In genomic region chr7:66939325-66939724, GRCh38 we compare ENCODE assay signal across 17 cellular contexts. TPM values are rescaled to one million over a fixed set of nuclear protein-coding genes. Genes with fewer than 3 reads are reported as not detected.
DNase-seq lines count a peak whose midpoint lies in the region; ATAC-seq, FAIRE-seq and TF ChIP-seq lines count a peak whose summit lies in the region.
"Had no signal": no experiment of that assay in that cellular context is flagged by ENCODE, and none has a peak within 500 bp of the region (broad histone marks: within the 10 kb centered on the region; RNA-seq: fewer than 3 reads in every experiment).

No MANE protein-coding gene starts in this region.

- WGBS in K562 (ENCODE audit: insufficient coverage, low coverage, missing lambda C conversion rate), result 89% methylated on average over 4 of the region's 4 CpGs
- WGBS in hepatocyte (ENCODE audit: low lambda C conversion rate, missing lambda C conversion rate), result 93% methylated on average over 4 of the region's 4 CpGs

- H3K27ac ChIP-seq in K562 (ENCODE audit: extremely low read depth, low read depth, low read length) (no peak overlapping the region), hepatocyte (no peak overlapping the region)
- H3K27ac ChIP-seq: HL-60, KMS-11 had no signal

- H3K79me2 ChIP-seq in K562 (ENCODE audit: control insufficient read depth, insufficient read depth, low read length), result peaks cover 68% of the 10 kb centered on the region
- H3K79me2 ChIP-seq in hepatocyte, result peaks cover 77% of the 10 kb centered on the region

- ATAC-seq in activated naive CD4-positive, alpha-beta T cell treated with anti-CD3 and anti-CD28 coated beads, Interleukin-2, amount 50 U/mL, for 72 hours, result no peak
- no peak for ATAC-seq in K562
- ATAC-seq in stimulated activated effector memory CD8-positive, alpha-beta T cell treated with anti-CD3 and anti-CD28 coated beads, Interleukin-12 subunit alpha, Interleukin-12 subunit beta, amount 100 ng/mL, for 72 hours, result no peak
- no peak for ATAC-seq in effector memory CD8-positive, alpha-beta T cell (replicated peaks)

- intact Hi-C loops in K562 (cut with micrococcal nuclease), result no loop called here

- no peaks in the 10 kb centered on the region for H3K27me3 Mint-ChIP-seq in effector memory CD8-positive, alpha-beta T cell

- H3K9ac ChIP-seq in K562 (ENCODE audit: insufficient read depth in 1 of 2, low read depth in 2 of 2, low read length in 2 of 2), result no peak overlapping the region
- H3K9ac ChIP-seq: KMS-11 had no signal

- H3K36me3 ChIP-seq in K562 (ENCODE audit: control insufficient read depth, insufficient read depth, low read length), result peaks cover 56% of the 10 kb centered on the region
- no peaks in the 10 kb centered on the region for H3K36me3 ChIP-seq in hepatocyte (replicated peaks; ENCODE audit: insufficient read depth, low read depth)

- POLR2A ChIA-PET in K562 (lab: Yijun Ruan, JAX), result no interaction called here

- no peaks in the 10 kb centered on the region for H3K9me1 ChIP-seq in K562 (ENCODE audit: control insufficient read depth, insufficient read depth, low read length)

- no peak overlapping the region for H3K4me3 ChIP-seq in K562
- no peak overlapping the region for H3K4me3 ChIP-seq in hepatocyte
- H3K4me3 ChIP-seq: MG63 had no signal

- H3K9me3 Mint-ChIP-seq in activated naive CD4-positive, alpha-beta T cell treated with anti-CD3 and anti-CD28 coated beads, Interleukin-2, amount 50 U/mL, for 72 hours, result no peaks in the 10 kb centered on the region
- H3K9me3 Mint-ChIP-seq in stimulated activated effector memory CD8-positive, alpha-beta T cell treated with anti-CD3 and anti-CD28 coated beads, Interleukin-12 subunit alpha, Interleukin-12 subunit beta, amount 100 ng/mL, for 72 hours, result no peaks in the 10 kb centered on the region
- no peaks in the 10 kb centered on the region for H3K9me3 Mint-ChIP-seq in effector memory CD8-positive, alpha-beta T cell

- FAIRE-seq in GM12891 (lab: Jason Lieb, UNC) (peak; percentile 26), K562 (lab: Jason Lieb, UNC) (peak; percentile 61)

- H3K27me3 ChIP-seq in K562 (ENCODE audit: control insufficient read depth in 2 of 2, insufficient read depth in 2 of 2, low read length in 2 of 2), result no peaks in the 10 kb centered on the region
- no peaks in the 10 kb centered on the region for H3K27me3 ChIP-seq in hepatocyte
- H3K27me3 ChIP-seq: BE2C, MG63 had no signal

- H3K4me3 Mint-ChIP-seq in stimulated activated effector memory CD8-positive, alpha-beta T cell treated with anti-CD3 and anti-CD28 coated beads, Interleukin-12 subunit alpha, Interleukin-12 subunit beta, amount 100 ng/mL, for 72 hours, result no peak overlapping the region
- H3K4me3 Mint-ChIP-seq in effector memory CD8-positive, alpha-beta T cell, result no peak overlapping the region

- TF ChIP-seq POLR2A in GM12891 (IDR thresholded peaks at IDR 0.05; ENCODE audit: low read depth, low read length), result no peak
- no peak for TF ChIP-seq POLR2A in K562 (conservative IDR thresholded peaks at IDR 0.05)

- peaks cover 41% of the 10 kb centered on the region for H3K4me1 Mint-ChIP-seq in stimulated activated effector memory CD8-positive, alpha-beta T cell treated with anti-CD3 and anti-CD28 coated beads, Interleukin-12 subunit alpha, Interleukin-12 subunit beta, amount 100 ng/mL, for 72 hours
- H3K4me1 Mint-ChIP-seq in effector memory CD8-positive, alpha-beta T cell (ENCODE audit: low read depth in 2 of 2), result peaks cover 32 to 53% of the 10 kb centered on the region in 2 donors

- no peak for TF ChIP-seq EP300 in K562 (IDR thresholded peaks at IDR 0.05; ENCODE audit: low read length)

- no peak for DNase-seq in activated naive CD4-positive, alpha-beta T cell treated with anti-CD3 and anti-CD28 coated beads, Interleukin-2, amount 50 U/mL, for 72 hours (ENCODE audit: low spot score in 2 of 2)
- no peak for DNase-seq in activated naive CD4-positive, alpha-beta T cell treated with anti-CD3 and anti-CD28 coated beads, Interleukin-2, amount 50 U/mL, for 16 hours
- DNase-seq in GM12891 (ENCODE audit: insufficient read length, low spot score) (no peak), K562 (ENCODE audit: extremely low read depth in 1 of 4, low spot score in 3 of 4) (no peak), hepatocyte (ENCODE audit: low spot score) (no peak)
- no peak for DNase-seq in stimulated activated effector memory CD8-positive, alpha-beta T cell treated with anti-CD3 and anti-CD28 coated beads, Interleukin-12 subunit alpha, Interleukin-12 subunit beta, amount 100 ng/mL, for 72 hours (ENCODE audit: low spot score in 2 of 2)
- DNase-seq in effector memory CD8-positive, alpha-beta T cell, result no peak
- DNase-seq: BE2C; GOT3; MG63; NCI-H1092 treated with DMSO at 0.1 percent for 48 hours; NCI-H1694 treated with DMSO at 0.1 percent for 48 hours; NCI-H69; NK-92 treated with Interleukin-12 subunit alpha and Interleukin-12 subunit beta, amount 100 ng/mL, for 24 hours; OCI-M1 had no signal

- H3K27ac Mint-ChIP-seq in activated naive CD4-positive, alpha-beta T cell treated with anti-CD3 and anti-CD28 coated beads, Interleukin-2, amount 50 U/mL, for 72 hours, result peak overlapping the region; percentile 1 to 3
- peak overlapping the region; percentile 60 for H3K27ac Mint-ChIP-seq in stimulated activated effector memory CD8-positive, alpha-beta T cell treated with anti-CD3 and anti-CD28 coated beads, Interleukin-12 subunit alpha, Interleukin-12 subunit beta, amount 100 ng/mL, for 72 hours
- H3K27ac Mint-ChIP-seq in effector memory CD8-positive, alpha-beta T cell, result peak overlapping the region in 1 of 2 donors; percentile 3

- no peaks in the 10 kb centered on the region for H3K9me3 ChIP-seq in K562 (replicated peaks; ENCODE audit: control insufficient read depth, insufficient read depth, low read depth, low read length)
- no peaks in the 10 kb centered on the region for H3K9me3 ChIP-seq in hepatocyte (ENCODE audit: low read depth)
- H3K9me3 ChIP-seq: BE2C, MG63 had no signal

- no peak for TF ChIP-seq RAD21 in K562 (CRISPR knock-in tag; conservative IDR thresholded peaks at IDR 0.05 in 1 of 2, IDR thresholded peaks at IDR 0.05 in 1 of 2)

- CTCF ChIA-PET in K562 (lab: Yijun Ruan, JAX; ENCODE audit: low intra/inter-chr PET ratio), result no interaction called here

- in situ Hi-C loops in K562 (cut with MboI), result no loop called here

- H3K4me1 ChIP-seq in K562 (replicated peaks in 1 of 2; ENCODE audit: control insufficient read depth in 2 of 2, insufficient read depth in 2 of 2, low read length in 2 of 2) (no peaks in the 10 kb centered on the region; a peak in 1 of 5 replicates), hepatocyte (ENCODE audit: insufficient read depth) (no peaks in the 10 kb centered on the region)
- H3K4me1 ChIP-seq: BE2C had no signal

- H4K20me1 ChIP-seq in K562 (replicated peaks; ENCODE audit: control insufficient read depth, insufficient read depth, low read length) (no peaks in the 10 kb centered on the region; the same call in 1 of the 2 replicates), hepatocyte (ENCODE audit: insufficient read depth, poor library complexity, severe bottlenecking) (peaks cover 29% of the 10 kb centered on the region)

- no peaks in the 10 kb centered on the region for H3K9me2 ChIP-seq in hepatocyte (replicated peaks; ENCODE audit: insufficient read depth)

- H3K36me3 Mint-ChIP-seq in activated naive CD4-positive, alpha-beta T cell treated with anti-CD3 and anti-CD28 coated beads, Interleukin-2, amount 50 U/mL, for 72 hours, result peaks cover 0 to 28% of the 10 kb centered on the region in 2 donors
- H3K36me3 Mint-ChIP-seq in stimulated activated effector memory CD8-positive, alpha-beta T cell treated with anti-CD3 and anti-CD28 coated beads, Interleukin-12 subunit alpha, Interleukin-12 subunit beta, amount 100 ng/mL, for 72 hours, result peaks cover 57% of the 10 kb centered on the region
- H3K36me3 Mint-ChIP-seq in effector memory CD8-positive, alpha-beta T cell (ENCODE audit: insufficient read depth), result peaks cover 45% of the 10 kb centered on the region

- TF ChIP-seq CTCF in K562 (IDR thresholded peaks at IDR 0.05 in 2 of 3, conservative IDR thresholded peaks at IDR 0.05 in 1 of 3; ENCODE audit: insufficient read depth in 2 of 3, low read depth in 1 of 3, low read length in 3 of 3), result no peak
- no peak for TF ChIP-seq CTCF in hepatocyte (IDR thresholded peaks at IDR 0.05; ENCODE audit: poor library complexity)

- BruUV-seq in K562 (replicated peaks; lab: Mats Ljungman, UMichigan), result no TSS peak

- no peak overlapping the region for H3K4me2 ChIP-seq in K562 (ENCODE audit: insufficient read depth, low read length)
- no peak overlapping the region for H3K4me2 ChIP-seq in hepatocyte
- H3K4me2 ChIP-seq: KMS-11 had no signal

- H2AFZ ChIP-seq in K562 (ENCODE audit: low read depth, low read length) (no peak overlapping the region), hepatocyte (no peak overlapping the region)

RNA-seq across cellular contexts. Expression of gene TMEM248, which starts 18.3 kb away (rescaled TPM):
- 10 to 100 TPM; 67.4 to 81.1 TPM for total RNA-seq in activated naive CD4-positive, alpha-beta T cell treated with anti-CD3 and anti-CD28 coated beads, Interleukin-2, amount 50 U/mL, for 72 hours
- polyA plus RNA-seq in GM12891 (2012; ENCODE audit: low read depth, missing spikeins), result 27.2 TPM
- 196 and 234 TPM in 2 replicates for total RNA-seq in K562 (2011; cell fraction: chromatin; rRNA removed; ENCODE audit: low replicate concordance)
- 184 and 220 TPM in 2 replicates for total RNA-seq in K562 (2011; cell fraction: nucleolus; rRNA removed)
- total RNA-seq in K562 (2011; cell fraction: nucleoplasm; rRNA removed), result 236 and 245 TPM in 2 replicates
- 64.4 and 76.4 TPM in 2 replicates for total RNA-seq in K562 (2014; rRNA removed)
- 57.6 and 58.0 TPM in 2 replicates for total RNA-seq in K562 (2014; rRNA removed; fragmentation: Illumina TruSeq; extraction: Trizol)
- 78.0 and 78.4 TPM in 2 replicates for total RNA-seq in K562 (2015; rRNA removed; fragmentation: Illumina TruSeq; extraction: Trizol)
- 107 and 108 TPM in 2 replicates for total RNA-seq in K562 (2021)
- polyA plus RNA-seq in K562 (2011; rRNA removed), result 79.1 and 95.8 TPM in 2 replicates
- polyA plus RNA-seq in K562 (2011; cell fraction: cytosol; rRNA removed), result 111 and 247 TPM in 2 replicates
- polyA plus RNA-seq in K562 (2011; cell fraction: nucleus; rRNA removed), result 105 and 124 TPM in 2 replicates
- polyA plus RNA-seq in K562 (2012), result 51.5 and 64.1 TPM in 2 replicates
- polyA plus RNA-seq in K562 (2014; fragmentation: Illumina TruSeq; extraction: Trizol), result 109 and 132 TPM in 2 replicates
- polyA plus RNA-seq in K562 (2014; fragmentation: Nextera tagmentation; extraction: Ambion mirVana), result 1 to 10 TPM; 6.3 to 8.2 TPM
- 63.2 and 85.8 TPM in 2 replicates for polyA plus RNA-seq in K562 (2014; rRNA removed)
- polyA minus RNA-seq in K562 (2011; rRNA and poly(A)+ RNA removed), result 89.8 and 153 TPM in 2 replicates
- polyA minus RNA-seq in K562 (2011; cell fraction: cytosol; rRNA and poly(A)+ RNA removed), result 63.9 and 95.8 TPM in 2 replicates
- polyA minus RNA-seq in K562 (2011; cell fraction: nucleus; rRNA and poly(A)+ RNA removed), result 27.6 and 38.8 TPM in 2 replicates
- total RNA-seq in hepatocyte, result 80.3 and 82.2 TPM in 2 replicates
- 86.9 and 91.5 TPM in 2 replicates for polyA plus RNA-seq in hepatocyte

RNA-seq across cellular contexts. Expression of gene SBDS, which starts 56.1 kb away (rescaled TPM):
- total RNA-seq in activated naive CD4-positive, alpha-beta T cell treated with anti-CD3 and anti-CD28 coated beads, Interleukin-2, amount 50 U/mL, for 72 hours, result 10 to 100 TPM; 55.3 to 61.6 TPM
- 27.1 TPM for polyA plus RNA-seq in GM12891 (2012; ENCODE audit: low read depth, missing spikeins)
- total RNA-seq in K562 (2011; cell fraction: chromatin; rRNA removed; ENCODE audit: low replicate concordance), result 11.1 and 27.7 TPM in 2 replicates
- total RNA-seq in K562 (2011; cell fraction: nucleolus; rRNA removed), result 13.4 and 14.0 TPM in 2 replicates
- 20.6 and 22.3 TPM in 2 replicates for total RNA-seq in K562 (2011; cell fraction: nucleoplasm; rRNA removed)
- 111 and 114 TPM in 2 replicates for total RNA-seq in K562 (2014; rRNA removed)
- 117 and 131 TPM in 2 replicates for total RNA-seq in K562 (2014; rRNA removed; fragmentation: Illumina TruSeq; extraction: Trizol)
- total RNA-seq in K562 (2015; rRNA removed; fragmentation: Illumina TruSeq; extraction: Trizol), result 106 and 119 TPM in 2 replicates
- total RNA-seq in K562 (2021), result 109 and 116 TPM in 2 replicates
- 63.3 and 111 TPM in 2 replicates for polyA plus RNA-seq in K562 (2011; rRNA removed)
- 23.5 and 29.8 TPM in 2 replicates for polyA plus RNA-seq in K562 (2011; cell fraction: cytosol; rRNA removed)
- polyA plus RNA-seq in K562 (2011; cell fraction: nucleus; rRNA removed), result 14.0 and 15.3 TPM in 2 replicates
- 86.2 and 93.7 TPM in 2 replicates for polyA plus RNA-seq in K562 (2012)
- 159 and 174 TPM in 2 replicates for polyA plus RNA-seq in K562 (2014; fragmentation: Illumina TruSeq; extraction: Trizol)
- 100 to 1,000 TPM; 105 to 150 TPM for polyA plus RNA-seq in K562 (2014; fragmentation: Nextera tagmentation; extraction: Ambion mirVana)
- 110 and 131 TPM in 2 replicates for polyA plus RNA-seq in K562 (2014; rRNA removed)
- polyA minus RNA-seq in K562 (2011; rRNA and poly(A)+ RNA removed), result 78.7 and 101 TPM in 2 replicates
- 55.4 and 57.2 TPM in 2 replicates for polyA minus RNA-seq in K562 (2011; cell fraction: cytosol; rRNA and poly(A)+ RNA removed)
- 13.6 and 18.1 TPM in 2 replicates for polyA minus RNA-seq in K562 (2011; cell fraction: nucleus; rRNA and poly(A)+ RNA removed)
- total RNA-seq in hepatocyte, result 85.1 and 87.7 TPM in 2 replicates
- 116 and 118 TPM in 2 replicates for polyA plus RNA-seq in hepatocyte

RNA-seq across cellular contexts. Expression of gene TYW1, which starts 57.3 kb away (rescaled TPM):
- total RNA-seq in activated naive CD4-positive, alpha-beta T cell treated with anti-CD3 and anti-CD28 coated beads, Interleukin-2, amount 50 U/mL, for 72 hours, result 10 to 100 TPM; 14.1 to 16.1 TPM
- 11.0 TPM for polyA plus RNA-seq in GM12891 (2012; ENCODE audit: low read depth, missing spikeins)
- total RNA-seq in K562 (2011; cell fraction: chromatin; rRNA removed; ENCODE audit: low replicate concordance), result 85.8 and 132 TPM in 2 replicates
- total RNA-seq in K562 (2011; cell fraction: nucleolus; rRNA removed), result 50.4 and 58.6 TPM in 2 replicates
- 57.9 and 63.4 TPM in 2 replicates for total RNA-seq in K562 (2011; cell fraction: nucleoplasm; rRNA removed)
- 23.0 and 24.3 TPM in 2 replicates for total RNA-seq in K562 (2014; rRNA removed)
- total RNA-seq in K562 (2014; rRNA removed; fragmentation: Illumina TruSeq; extraction: Trizol), result 29.8 and 30.7 TPM in 2 replicates
- total RNA-seq in K562 (2015; rRNA removed; fragmentation: Illumina TruSeq; extraction: Trizol), result 29.1 and 32.0 TPM in 2 replicates
- 24.7 and 25.1 TPM in 2 replicates for total RNA-seq in K562 (2021)
- polyA plus RNA-seq in K562 (2011; rRNA removed), result 15.9 and 26.2 TPM in 2 replicates
- 11.8 and 12.5 TPM in 2 replicates for polyA plus RNA-seq in K562 (2011; cell fraction: cytosol; rRNA removed)
- polyA plus RNA-seq in K562 (2011; cell fraction: nucleus; rRNA removed), result 12.1 and 16.1 TPM in 2 replicates
- 16.6 and 17.6 TPM in 2 replicates for polyA plus RNA-seq in K562 (2012)
- 23.8 and 28.2 TPM in 2 replicates for polyA plus RNA-seq in K562 (2014; fragmentation: Illumina TruSeq; extraction: Trizol)
- polyA plus RNA-seq in K562 (2014; fragmentation: Nextera tagmentation; extraction: Ambion mirVana), result 10 to 100 TPM; 17.4 to 31.4 TPM
- polyA plus RNA-seq in K562 (2014; rRNA removed), result 22.4 and 22.6 TPM in 2 replicates
- 49.5 and 68.4 TPM in 2 replicates for polyA minus RNA-seq in K562 (2011; rRNA and poly(A)+ RNA removed)
- polyA minus RNA-seq in K562 (2011; cell fraction: cytosol; rRNA and poly(A)+ RNA removed), result 10.9 and 16.6 TPM in 2 replicates
- 18.0 and 26.0 TPM in 2 replicates for polyA minus RNA-seq in K562 (2011; cell fraction: nucleus; rRNA and poly(A)+ RNA removed)
- total RNA-seq in hepatocyte, result 18.5 and 19.8 TPM in 2 replicates
- 13.8 and 19.6 TPM in 2 replicates for polyA plus RNA-seq in hepatocyte
